In genomic region chr10:60531006-60531405, GRCh38 we compare ENCODE assay signal across 19 cellular contexts.
A peak's percentile ranks its signal among the peaks of the same experiment; 100 is the strongest.
DNase-seq lines count a peak whose midpoint lies in the region; ATAC-seq and TF ChIP-seq lines count a peak whose summit lies in the region.
"Had no signal": no experiment of that assay in that cellular context is flagged by ENCODE, and none has a peak within 500 bp of the region (broad histone marks: within the 10 kb centered on the region; RNA-seq: fewer than 3 reads in every experiment).

No MANE protein-coding gene starts in this region.

- H3K27me3 ChIP-seq in right cardiac atrium (ENCODE audit: control insufficient read depth, insufficient read depth) (no peaks in the 10 kb centered on the region), psoas muscle (ENCODE audit: insufficient read depth in 3 of 3, low read length in 2 of 3) (no peaks in the 10 kb centered on the region), upper lobe of left lung (no peaks in the 10 kb centered on the region)
- H3K27me3 ChIP-seq: BLaER1 had no signal

- no peak for TF ChIP-seq EP300 in upper lobe of left lung (IDR thresholded peaks at IDR 0.05)

- no peak for TF ChIP-seq POLR2A in upper lobe of left lung (IDR thresholded peaks at IDR 0.05)

- H3K27ac ChIP-seq in right cardiac atrium (ENCODE audit: low read length) (no peak overlapping the region), psoas muscle (peak overlapping the region; percentile 20), upper lobe of left lung (no peak overlapping the region)
- H3K27ac ChIP-seq: 22Rv1, BLaER1, C4-2B, GM23248 had no signal

- peak; percentile 34 for DNase-seq in NCI-H146 (lab: John Stamatoyannopoulos, UW)
- DNase-seq in NCI-H146 treated with DMSO at 0.1 percent for 48 hours (lab: John Stamatoyannopoulos, UW; ENCODE audit: unreplicated experiment) = no peak
- DNase-seq in left ventricle myocardium superior = no peak
- DNase-seq in right cardiac atrium = no peak
- no peak for DNase-seq in psoas muscle
- no peak for DNase-seq in upper lobe of left lung
- no peak for DNase-seq in NCI-H82 treated with DMSO at 0.1 percent for 48 hours (lab: John Stamatoyannopoulos, UW; ENCODE audit: unreplicated experiment)
- DNase-seq: Caco-2; CD4-positive, CD25-positive, alpha-beta regulatory T cell; CD8-positive, alpha-beta T cell; DMS153; DND-41; GM23248; H7; HCEC 1CT had no signal

- ATAC-seq in left ventricle myocardium superior (peak; percentile 79), right cardiac atrium (no peak), psoas muscle (peak; percentile 51 to 81 (median 74)), upper lobe of left lung (ENCODE audit: low FRiP score in 2 of 2) (no peak)
- ATAC-seq: CD8-positive, alpha-beta T cell; GM12878 had no signal

- no peaks in the 10 kb centered on the region for H3K9me3 ChIP-seq in right cardiac atrium (ENCODE audit: control insufficient read depth, low read length)
- H3K9me3 ChIP-seq in psoas muscle = no peaks in the 10 kb centered on the region
- no peaks in the 10 kb centered on the region for H3K9me3 ChIP-seq in upper lobe of left lung
- H3K9me3 ChIP-seq: BLaER1, Caco-2 had no signal

- H3K4me3 ChIP-seq in right cardiac atrium (ENCODE audit: low read length) = no peak overlapping the region
- peak overlapping the region; percentile 25 for H3K4me3 ChIP-seq in psoas muscle
- H3K4me3 ChIP-seq in upper lobe of left lung = no peak overlapping the region
- H3K4me3 ChIP-seq: BLaER1, GM12878, GM23248 had no signal

- WGBS in right cardiac atrium = 79% methylated on average over 2 of the region's 2 CpGs
- whole genome bisulfite sequencing in psoas muscle, 3 donors = 60 to 75% (median 63%) methylated on average over 2 of the region's 2 CpGs
- 85 to 86% methylated on average over 2 of the region's 2 CpGs for WGBS in upper lobe of left lung, 2 donors

- H3K4me1 ChIP-seq in right cardiac atrium (ENCODE audit: control insufficient read depth, insufficient read depth, low read length) (no peaks in the 10 kb centered on the region), psoas muscle (peaks cover 16% of the 10 kb centered on the region), upper lobe of left lung (peaks cover 0 to 8% (median 0%) of the 10 kb centered on the region in 4 donors)
- H3K4me1 ChIP-seq: BLaER1, Caco-2 had no signal

- TF ChIP-seq CTCF in psoas muscle (IDR thresholded peaks at IDR 0.05) = no peak
- no peak for TF ChIP-seq CTCF in upper lobe of left lung (IDR thresholded peaks at IDR 0.05)

- H3K36me3 ChIP-seq in psoas muscle (ENCODE audit: insufficient read depth in 1 of 2, low read depth in 1 of 2) (no peaks in the 10 kb centered on the region), upper lobe of left lung (no peaks in the 10 kb centered on the region)
- H3K36me3 ChIP-seq: BLaER1 had no signal

- intact Hi-C loops in left ventricle myocardium superior (cut with micrococcal nuclease) = no loop called here
- intact Hi-C loops in right cardiac atrium (cut with DNase I) = no loop called here
- intact Hi-C loops in psoas muscle (cut with DNase I) = no loop called here

Comparison
In these comparisons a context has a peak if more than half of its experiments do, and no peak if none do; other contexts are left out.
1. ATAC-seq: peak in left ventricle myocardium superior (single experiment) and psoas muscle (4 of 4); none in right cardiac atrium (0 of 2) and upper lobe of left lung (0 of 2).